15 cellular contexts compared by ENCODE assay signal in the genomic region with DNA sequence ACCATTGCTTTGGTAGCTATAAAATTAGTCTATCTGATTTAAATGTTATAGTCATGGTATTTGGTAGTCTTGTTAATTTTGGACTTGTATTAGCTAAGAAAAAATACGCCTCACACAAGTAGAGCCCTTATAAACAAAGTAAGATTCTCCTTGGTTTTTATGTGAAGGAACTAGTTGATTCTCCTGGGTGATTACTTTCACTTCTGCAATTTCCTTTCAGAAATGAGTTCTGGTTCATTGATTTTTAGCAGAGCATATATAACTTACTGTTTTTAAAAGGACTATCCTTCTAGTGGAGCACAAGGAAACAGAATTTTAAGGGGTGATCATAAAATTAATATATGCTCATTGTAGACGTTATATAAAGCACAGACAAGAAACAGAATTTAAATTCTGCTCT.
DNase-seq lines count a peak whose midpoint lies in the region; ATAC-seq lines count a peak whose summit lies in the region.
"Had no signal": no experiment of that assay in that cellular context is flagged by ENCODE, and none has a peak within 500 bp of the region (broad histone marks: within the 10 kb centered on the region; RNA-seq: fewer than 3 reads in every experiment).

No MANE protein-coding gene starts in this region.

- ATAC-seq in GM18517 (IDR thresholded peaks at IDR 0.05; ENCODE audit: unreplicated experiment) = peak; percentile 94
- peak; percentile 80 for ATAC-seq in GM21526 (IDR thresholded peaks at IDR 0.05; ENCODE audit: low FRiP score, unreplicated experiment)
- ATAC-seq in HG03432 (IDR thresholded peaks at IDR 0.05; ENCODE audit: unreplicated experiment) = peak; percentile 88
- ATAC-seq in activated T-cell treated with anti-CD3 and anti-CD28 coated beads, Interleukin-2, amount 50 U/mL, for 4 hours = no peak
- ATAC-seq: activated CD4-positive, alpha-beta T cell treated with anti-CD3 and anti-CD28 coated beads for 36 hours; esophagus mucosa had no signal

- peaks cover 2% of the 10 kb centered on the region for H3K4me1 Mint-ChIP-seq in activated T-cell treated with anti-CD3 and anti-CD28 coated beads, Interleukin-2, amount 50 U/mL, for 4 hours (ENCODE audit: low read depth)

- peaks cover 13% of the 10 kb centered on the region for H3K36me3 Mint-ChIP-seq in activated T-cell treated with anti-CD3 and anti-CD28 coated beads, Interleukin-2, amount 50 U/mL, for 4 hours (ENCODE audit: insufficient read depth)

- no peak overlapping the region for H3K4me3 Mint-ChIP-seq in activated T-cell treated with anti-CD3 and anti-CD28 coated beads, Interleukin-2, amount 50 U/mL, for 4 hours
- H3K4me3 Mint-ChIP-seq: activated CD4-positive, alpha-beta T cell treated with anti-CD3 and anti-CD28 coated beads for 36 hours had no signal

- no peaks in the 10 kb centered on the region for H3K9me3 Mint-ChIP-seq in activated T-cell treated with anti-CD3 and anti-CD28 coated beads, Interleukin-2, amount 50 U/mL, for 4 hours

- no peaks in the 10 kb centered on the region for H3K27me3 Mint-ChIP-seq in activated T-cell treated with anti-CD3 and anti-CD28 coated beads, Interleukin-2, amount 50 U/mL, for 4 hours (ENCODE audit: low read depth)
- H3K27me3 Mint-ChIP-seq: activated CD4-positive, alpha-beta T cell treated with anti-CD3 and anti-CD28 coated beads for 36 hours had no signal

- DNase-seq in germinal center (ENCODE audit: low spot score) = peak; percentile 33
- no peak for DNase-seq in activated T-cell treated with anti-CD3 and anti-CD28 coated beads, Interleukin-2, amount 50 U/mL, for 4 hours
- no peak for DNase-seq in NCI-H1694 treated with DMSO at 0.1 percent for 48 hours (lab: John Stamatoyannopoulos, UW)
- no peak for DNase-seq in OCI-M1 (lab: John Stamatoyannopoulos, UW)
- no peak for DNase-seq in AML-193 (lab: John Stamatoyannopoulos, UW)
- DNase-seq: activated CD4-positive, alpha-beta T cell treated with anti-CD3 and anti-CD28 coated beads for 36 hours; activated gamma-delta T cell treated with Interleukin-2 at 50 U/mL for 16 hours; central memory CD4-positive, alpha-beta T cell; NCI-H526; retina; trophoblast cell had no signal

Comparison
In these comparisons a context has a peak if more than half of its experiments do, and no peak if none do; other contexts are left out.
1. ATAC-seq: peak in GM18517 (single experiment), GM21526 (single experiment) and HG03432 (single experiment); none in activated T-cell treated with anti-CD3 and anti-CD28 coated beads, Interleukin-2, amount 50 U/mL, for 4 hours (0 of 2).